ENCODE assay signal across 8 cellular contexts in genomic region chr11:28529540-28530410, GRCh38.
DNase-seq lines count a peak whose midpoint lies in the region; ATAC-seq, FAIRE-seq and TF ChIP-seq lines count a peak whose summit lies in the region.

No MANE protein-coding gene starts in this region.

- FAIRE-seq in A204.1 (lab: Jason Lieb, UNC), result peak; percentile 95

- ATAC-seq in GM18861 (IDR thresholded peaks at IDR 0.05; ENCODE audit: unreplicated experiment), result peak; percentile 52
- ATAC-seq in GM21825 (IDR thresholded peaks at IDR 0.05; ENCODE audit: unreplicated experiment), result no peak
- ATAC-seq in GM21381 (IDR thresholded peaks at IDR 0.05; ENCODE audit: unreplicated experiment), result no peak

- H3K9me3 Mint-ChIP-seq in neural crest cell, result peaks cover 5% of the 10 kb centered on the region

- intact Hi-C loops in posterior vena cava (cut with DNase I), result loop anchor here (10.0 kb wide), 2 partner anchors 825 to 835 kb away; partner anchors contain the start of gene BDNF (in 1 of the 2)

- DNase-seq in NCI-H2196 (lab: John Stamatoyannopoulos, UW; ENCODE audit: unreplicated experiment) (peak; percentile 30), cerebellum (ENCODE audit: low spot score) (peak; percentile 43), neural crest cell (ENCODE audit: low read depth, low spot score) (no peak), posterior vena cava (ENCODE audit: low spot score) (no peak)

- H3K27ac Mint-ChIP-seq in neural crest cell (ENCODE audit: unreplicated experiment), result no peak overlapping the region

- TF ChIP-seq CTCF in neural crest cell (conservative IDR thresholded peaks at IDR 0.05), result peak; percentile 65

- peaks cover 15% of the 10 kb centered on the region for H3K36me3 Mint-ChIP-seq in neural crest cell (ENCODE audit: low read depth)

- no peaks in the 10 kb centered on the region for H3K27me3 Mint-ChIP-seq in neural crest cell (ENCODE audit: low read depth)

- no peak overlapping the region for H3K4me3 Mint-ChIP-seq in neural crest cell

- H3K4me1 Mint-ChIP-seq in neural crest cell, result no peaks in the 10 kb centered on the region

Comparison
In these comparisons a context has a peak if more than half of its experiments do, and no peak if none do; other contexts are left out.
1. DNase-seq: peak in NCI-H2196 (single experiment) and cerebellum (single experiment); none in neural crest cell (single experiment) and posterior vena cava (single experiment).